8 cellular contexts compared by ENCODE assay signal in genomic region chr20:44745560-44746366, GRCh38. TPM values are rescaled to one million over a fixed set of nuclear protein-coding genes. Genes with fewer than 3 reads are reported as not detected.
DNase-seq lines count a peak whose midpoint lies in the region; ATAC-seq and TF ChIP-seq lines count a peak whose summit lies in the region.

KCNK15 (plus strand) TSS chr20:44745865; CDS start chr20:44745911, 46 bp downstream.

- no peak for TF ChIP-seq CTCF in foreskin keratinocyte (conservative IDR thresholded peaks at IDR 0.05)

- H2BK5ac ChIP-seq in trophoblast cell (ENCODE audit: low read depth, low read length, poor library complexity), result no peak within 1 kb of the TSS

- DNase-seq in Right ventricle myocardium inferior (ENCODE audit: missing footprints) (no peak), cardiac septum (ENCODE audit: low spot score) (no peak), foreskin keratinocyte (no peak), trophoblast cell (no peak), foreskin melanocyte (no peak)
- DNase-seq in activated T-cell treated with anti-CD3 and anti-CD28 coated beads, Interleukin-2, amount 50 U/mL, for 4 hours, result peak; percentile 38

- H3K4ac ChIP-seq in trophoblast cell (ENCODE audit: low read depth, low read length), result no peak within 1 kb of the TSS

- no CpG with 5 or more reads among the region's 82 CpGs for WGBS in trophoblast cell (ENCODE audit: extremely low coverage, insufficient coverage, insufficient read length)

- H2BK12ac ChIP-seq in trophoblast cell (ENCODE audit: low read length), result no peak within 1 kb of the TSS

- no peaks in the 10 kb centered on the region for H3K4me1 ChIP-seq in foreskin keratinocyte
- H3K4me1 ChIP-seq in trophoblast cell (ENCODE audit: control insufficient read depth in 1 of 2, insufficient read depth in 2 of 2, low read length in 2 of 2), result peaks cover 2 to 3% of the 10 kb centered on the region in 2 experiments

- peak within 1 kb of the TSS; percentile 80 for H3K4me3 Mint-ChIP-seq in activated T-cell treated with anti-CD3 and anti-CD28 coated beads, Interleukin-2, amount 50 U/mL, for 4 hours

- H3K4me1 Mint-ChIP-seq in activated T-cell treated with anti-CD3 and anti-CD28 coated beads, Interleukin-2, amount 50 U/mL, for 4 hours (ENCODE audit: low read depth), result peaks cover 16% of the 10 kb centered on the region

- no peak within 1 kb of the TSS for H2AK5ac ChIP-seq in trophoblast cell (ENCODE audit: low read length)

- H3K23ac ChIP-seq in trophoblast cell (ENCODE audit: low read length), result no peak within 1 kb of the TSS

- peak within 1 kb of the TSS; percentile 69 for H3K4me2 ChIP-seq in trophoblast cell (ENCODE audit: low read length)

- intact Hi-C loops in Right ventricle myocardium inferior (cut with DNase I) (no loop called here), cardiac septum (cut with DNase I) (loop anchor here (2.0 kb wide), 1 partner anchor 121 kb away; no protein-coding TSS in a partner anchor)

- H3K27me3 ChIP-seq in foreskin keratinocyte, result peaks cover 80% of the 10 kb centered on the region
- H3K27me3 ChIP-seq in trophoblast cell (ENCODE audit: insufficient read depth, low read length), result peaks cover 22% of the 10 kb centered on the region

- no peaks in the 10 kb centered on the region for H3K36me3 ChIP-seq in trophoblast cell (ENCODE audit: control insufficient read depth in 1 of 2, insufficient read depth in 2 of 2, low read length in 2 of 2)

- H3K27me3 Mint-ChIP-seq in activated T-cell treated with anti-CD3 and anti-CD28 coated beads, Interleukin-2, amount 50 U/mL, for 4 hours (ENCODE audit: low read depth), result peaks cover 33% of the 10 kb centered on the region

- no peak within 1 kb of the TSS for H3K14ac ChIP-seq in trophoblast cell (ENCODE audit: low read length)

- no peaks in the 10 kb centered on the region for H3K79me1 ChIP-seq in trophoblast cell (ENCODE audit: low read length)

- no peak within 1 kb of the TSS for H3K18ac ChIP-seq in trophoblast cell (ENCODE audit: low read length)

- H3K36me3 Mint-ChIP-seq in activated T-cell treated with anti-CD3 and anti-CD28 coated beads, Interleukin-2, amount 50 U/mL, for 4 hours (ENCODE audit: insufficient read depth), result no peaks in the 10 kb centered on the region

- H3K79me2 ChIP-seq in trophoblast cell (ENCODE audit: control insufficient read depth, insufficient read depth, low read length, poor library complexity), result no peaks in the 10 kb centered on the region

- H4K12ac ChIP-seq in trophoblast cell (ENCODE audit: low read depth, low read length), result no peak within 1 kb of the TSS

- no peak within 1 kb of the TSS for H2BK120ac ChIP-seq in trophoblast cell (ENCODE audit: insufficient read depth, low read length, poor library complexity)

- H3K9me3 ChIP-seq in trophoblast cell (ENCODE audit: insufficient read depth, low read depth, low read length), result no peaks in the 10 kb centered on the region

- H4K8ac ChIP-seq in trophoblast cell (ENCODE audit: low read depth, low read length), result no peak within 1 kb of the TSS

- H3K9ac ChIP-seq in trophoblast cell (ENCODE audit: low read length), result no peak within 1 kb of the TSS

- ATAC-seq in Right ventricle myocardium inferior (peak; percentile 68), foreskin keratinocyte (peak; percentile 24), GM19328 (IDR thresholded peaks at IDR 0.05; ENCODE audit: unreplicated experiment) (no peak), GM19035 (IDR thresholded peaks at IDR 0.05; ENCODE audit: unreplicated experiment) (no peak)
- peak; percentile 75 to 84 for ATAC-seq in activated T-cell treated with anti-CD3 and anti-CD28 coated beads, Interleukin-2, amount 50 U/mL, for 4 hours

- H3K4me3 ChIP-seq in trophoblast cell (ENCODE audit: low read depth, low read length), result peak within 1 kb of the TSS; percentile 42

- no peak within 1 kb of the TSS for H4K91ac ChIP-seq in trophoblast cell (ENCODE audit: low read depth, low read length)

- H3K9me3 Mint-ChIP-seq in activated T-cell treated with anti-CD3 and anti-CD28 coated beads, Interleukin-2, amount 50 U/mL, for 4 hours, result no peaks in the 10 kb centered on the region

- peak within 1 kb of the TSS; percentile 50 for H2AFZ ChIP-seq in trophoblast cell (ENCODE audit: insufficient read depth, low read length, poor library complexity)

- H3K27ac ChIP-seq in foreskin keratinocyte (no peak within 1 kb of the TSS), trophoblast cell (ENCODE audit: low read depth, low read length) (no peak within 1 kb of the TSS)

RNA-seq across cellular contexts. Expression of gene KCNK15, which starts in this region (rescaled TPM):
- total RNA-seq in Right ventricle myocardium inferior (0.32 TPM), cardiac septum (0.97 TPM), foreskin keratinocyte (not detected in 2 replicates)
- 1 to 10 TPM in 2 of 3 donors, under 1 TPM in 1; 0.96 to 1.6 (median 1.1) TPM for total RNA-seq in activated T-cell treated with anti-CD3 and anti-CD28 coated beads, Interleukin-2, amount 50 U/mL, for 4 hours
- polyA plus RNA-seq in foreskin keratinocyte, result 0.01 TPM in 1 of 2 replicates, not detected in the other
- not detected in 2 replicates for polyA plus RNA-seq in trophoblast cell (2013)

Comparison
In these comparisons a context has a peak if more than half of its experiments do, and no peak if none do; other contexts are left out.
1. Peak in ATAC-seq in Right ventricle myocardium inferior; RNA of the gene not detected or under 1 TPM.
2. Peak in ATAC-seq in foreskin keratinocyte; RNA of the gene not detected or under 1 TPM.
3. ATAC-seq: peak in activated T-cell treated with anti-CD3 and anti-CD28 coated beads, Interleukin-2, amount 50 U/mL, for 4 hours (2 of 2); none in GM19328 (single experiment) and GM19035 (single experiment).